ENCODE assay signal across 1 cellular context in genomic region chr11:112293614-112294013, GRCh38.
TF ChIP-seq lines count a peak whose summit lies in the region.

No MANE protein-coding gene starts in this region.

TF ChIP-seq in endothelial cell of umbilical vein, 7 proteins besides CTCF, POLR2A, EP300 and RAD21 (continued from another document):
- TF ChIP-seq, protein P1, sequence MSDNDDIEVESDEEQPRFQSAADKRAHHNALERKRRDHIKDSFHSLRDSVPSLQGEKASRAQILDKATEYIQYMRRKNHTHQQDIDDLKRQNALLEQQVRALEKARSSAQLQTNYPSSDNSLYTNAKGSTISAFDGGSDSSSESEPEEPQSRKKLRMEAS (IDR thresholded peaks at IDR 0.05; ENCODE audit: insufficient read depth, insufficient read length) = no peak
- no peak for TF ChIP-seq EZH2 (IDR thresholded peaks at IDR 0.05; ENCODE audit: borderline replicate concordance, low read depth, low read length, severe bottlenecking)
- no peak for TF ChIP-seq MYC (IDR thresholded peaks at IDR 0.05; ENCODE audit: low read depth, low read length)
- no peak for TF ChIP-seq JUN (IDR thresholded peaks at IDR 0.05; ENCODE audit: borderline replicate concordance, insufficient read depth, insufficient read length, low read depth)
- no peak for TF ChIP-seq POLR2AphosphoS5 (IDR thresholded peaks at IDR 0.05; ENCODE audit: insufficient read depth, low read depth, low read length)
- TF ChIP-seq FOS (IDR thresholded peaks at IDR 0.05; ENCODE audit: borderline replicate concordance, insufficient read depth, low read length) = no peak
